3 cellular contexts compared by ENCODE assay signal in genomic region chr4:116512552-116512951, GRCh38.
"Had no signal": no experiment of that assay in that cellular context is flagged by ENCODE, and none has a peak within 500 bp of the region (broad histone marks: within the 10 kb centered on the region; RNA-seq: fewer than 3 reads in every experiment).

No MANE protein-coding gene starts in this region.

- H3K4me3 ChIP-seq: GM12878 had no signal

- DNase-seq: GDM1, GF-D8 had no signal

- ATAC-seq: GM12878 had no signal
